25 cellular contexts compared by ENCODE assay signal in the genomic region with DNA sequence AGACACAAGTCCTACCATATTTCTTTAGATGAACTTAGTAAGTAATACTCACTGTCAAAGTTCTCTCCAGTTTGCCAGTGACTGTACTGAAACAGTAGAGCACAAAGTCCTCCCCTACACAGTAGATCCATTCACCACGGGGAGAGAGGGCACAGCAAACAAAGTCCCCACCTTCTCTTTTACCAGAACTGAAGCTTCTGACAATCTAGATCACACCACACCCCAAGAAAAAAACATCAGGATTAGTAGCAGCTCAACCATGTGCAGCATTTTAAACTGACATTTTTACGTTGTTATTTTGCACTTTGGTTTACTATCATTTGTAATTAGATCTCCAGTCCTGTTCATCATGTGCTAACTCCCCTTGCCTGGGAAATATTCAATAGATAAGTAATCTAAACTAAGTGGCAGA.
"Had no signal": no experiment of that assay in that cellular context is flagged by ENCODE, and none has a peak within 500 bp of the region (broad histone marks: within the 10 kb centered on the region; RNA-seq: fewer than 3 reads in every experiment).

No MANE protein-coding gene starts in this region.

- H3K4me3 ChIP-seq: gastrocnemius medialis, sigmoid colon, thoracic aorta, vagina had no signal

- DNase-seq: activated CD4-positive, alpha-beta memory T cell treated with anti-CD3 and anti-CD28 coated beads for 36 hours; activated CD8-positive, alpha-beta memory T cell treated with anti-CD3 and anti-CD28 coated beads, Interleukin-2, amount 10 ng/mL, durations not matched to agents 7 days and 5 days; activated effector memory CD4-positive, alpha-beta T cell treated with Interleukin-2 at 50 U/mL for 16 hours; activated naive CD4-positive, alpha-beta T cell treated with anti-CD3 and anti-CD28 coated beads, Interleukin-2, amount 10 ng/mL, durations not matched to agents 7 days and 5 days; aorta; brain microvascular endothelial cell; central memory CD4-positive, alpha-beta T cell; dermis blood vessel endothelial cell; effector CD8-positive, alpha-beta T cell; gastrocnemius medialis; hypothalamus; left ventricle myocardium superior; mesendoderm; naive B cell; nucleus accumbens; posterior cingulate gyrus; sigmoid colon; SK-N-SH; stimulated activated CD4-positive, alpha-beta T cell treated with anti-CD3 and anti-CD28 coated beads, Interleukin-2, amount 100 ng/mL, for 48 hours; stimulated activated naive CD4-positive, alpha-beta T cell had no signal

- H3K27ac Mint-ChIP-seq: activated CD4-positive, alpha-beta memory T cell treated with anti-CD3 and anti-CD28 coated beads for 36 hours; activated CD8-positive, alpha-beta memory T cell treated with anti-CD3 and anti-CD28 coated beads, Interleukin-2, amount 10 ng/mL, durations not matched to agents 7 days and 5 days; activated naive CD4-positive, alpha-beta T cell treated with anti-CD3 and anti-CD28 coated beads, Interleukin-2, amount 10 ng/mL, durations not matched to agents 7 days and 5 days; type B pancreatic cell had no signal

- H3K9ac ChIP-seq: SK-N-SH had no signal

- H3K27me3 Mint-ChIP-seq: activated CD4-positive, alpha-beta memory T cell treated with anti-CD3 and anti-CD28 coated beads for 36 hours; activated CD8-positive, alpha-beta memory T cell treated with anti-CD3 and anti-CD28 coated beads, Interleukin-2, amount 10 ng/mL, durations not matched to agents 7 days and 5 days; activated naive CD4-positive, alpha-beta T cell treated with anti-CD3 and anti-CD28 coated beads, Interleukin-2, amount 10 ng/mL, durations not matched to agents 7 days and 5 days; naive B cell; type B pancreatic cell had no signal

- H3K9me3 Mint-ChIP-seq: activated CD4-positive, alpha-beta memory T cell treated with anti-CD3 and anti-CD28 coated beads for 36 hours; activated naive CD4-positive, alpha-beta T cell treated with anti-CD3 and anti-CD28 coated beads, Interleukin-2, amount 10 ng/mL, durations not matched to agents 7 days and 5 days; type B pancreatic cell had no signal

- H3K9me3 ChIP-seq: gastrocnemius medialis, sigmoid colon, SK-N-SH, thoracic aorta, vagina had no signal

- ATAC-seq: activated CD4-positive, CD25-positive, alpha-beta regulatory T cell treated with anti-CD3 and anti-CD28 coated beads, Interleukin-2, amount 50 U/mL, for 24 hours; activated CD8-positive, alpha-beta memory T cell treated with anti-CD3 and anti-CD28 coated beads, Interleukin-2, amount 10 ng/mL, durations not matched to agents 7 days and 5 days; gastrocnemius medialis; left ventricle myocardium superior had no signal

- H3K4me2 ChIP-seq: SK-N-SH had no signal

- H3K27me3 ChIP-seq: brain microvascular endothelial cell, gastrocnemius medialis, sigmoid colon, vagina had no signal

- H3K27ac ChIP-seq: brain microvascular endothelial cell, gastrocnemius medialis, sigmoid colon, thoracic aorta, vagina, VCaP had no signal

- H3K4me3 Mint-ChIP-seq: activated CD4-positive, alpha-beta memory T cell treated with anti-CD3 and anti-CD28 coated beads for 36 hours; activated CD8-positive, alpha-beta memory T cell treated with anti-CD3 and anti-CD28 coated beads, Interleukin-2, amount 10 ng/mL, durations not matched to agents 7 days and 5 days; activated naive CD4-positive, alpha-beta T cell treated with anti-CD3 and anti-CD28 coated beads, Interleukin-2, amount 10 ng/mL, durations not matched to agents 7 days and 5 days; type B pancreatic cell had no signal
